In the genomic region with DNA sequence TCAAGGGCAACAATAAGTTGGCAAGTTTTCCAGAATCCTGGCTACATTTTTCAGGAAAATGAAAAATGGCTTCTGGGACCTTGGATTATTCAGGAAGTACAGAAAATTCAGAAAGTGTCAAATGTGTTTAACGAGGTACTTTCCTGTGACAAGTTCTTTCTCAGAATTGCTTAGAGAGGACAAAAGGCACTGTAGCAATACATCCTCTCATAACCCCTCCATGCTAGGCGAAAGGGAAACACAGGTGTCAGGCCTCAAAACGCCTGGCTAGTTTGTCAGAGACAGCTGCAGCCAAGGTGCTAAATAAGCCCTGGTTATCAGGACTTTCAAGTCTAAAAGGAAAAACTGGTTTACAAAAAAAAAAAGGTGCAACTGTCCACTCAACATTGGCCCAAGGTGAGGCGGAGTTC, we compare ENCODE assay signal across 11 cellular contexts.
DNase-seq lines count a peak whose midpoint lies in the region; ATAC-seq and TF ChIP-seq lines count a peak whose summit lies in the region.
"Had no signal": no experiment of that assay in that cellular context is flagged by ENCODE, and none has a peak within 500 bp of the region (broad histone marks: within the 10 kb centered on the region; RNA-seq: fewer than 3 reads in every experiment).

No MANE protein-coding gene starts in this region.

- TF ChIP-seq POLR2A in transverse colon (IDR thresholded peaks at IDR 0.05): no peak

- H3K27me3 ChIP-seq in transverse colon: no peaks in the 10 kb centered on the region
- H3K27me3 ChIP-seq in Karpas-422 (ENCODE audit: low read length): no peaks in the 10 kb centered on the region; the same call in 1 of the 2 replicates
- H3K27me3 ChIP-seq: thyroid gland had no signal

- no peaks in the 10 kb centered on the region for H3K79me2 ChIP-seq in Karpas-422 (ENCODE audit: low read length)

- H2AFZ ChIP-seq in Karpas-422 (ENCODE audit: low read length): no peak overlapping the region
- H2AFZ ChIP-seq: parathyroid adenoma had no signal

- WGBS in transverse colon (ENCODE audit: low coverage in 1 of 2), 2 donors: 67 to 70% methylated on average over 4 of the region's 4 CpGs

- H3K4me3 ChIP-seq in GM12864 (ENCODE audit: low read depth, low read length): no peak overlapping the region
- H3K4me3 ChIP-seq in transverse colon: no peak overlapping the region
- H3K4me3 ChIP-seq in Karpas-422 (ENCODE audit: low read length): no peak overlapping the region
- H3K4me3 ChIP-seq: thyroid gland had no signal

- H3K27ac ChIP-seq in transverse colon (no peak overlapping the region), Karpas-422 (ENCODE audit: low read length) (no peak overlapping the region)
- H3K27ac ChIP-seq: parathyroid adenoma, thyroid gland had no signal

- TF ChIP-seq CTCF in GM12864 (IDR thresholded peaks at IDR 0.05; ENCODE audit: low read depth, low read length, missing control alignments): no peak
- TF ChIP-seq CTCF in transverse colon (IDR thresholded peaks at IDR 0.05): no peak

- H3K9me2 ChIP-seq in Karpas-422 (replicated peaks; ENCODE audit: insufficient read depth, low read length): no peaks in the 10 kb centered on the region

- no peak overlapping the region for H3K4me2 ChIP-seq in Karpas-422 (ENCODE audit: low read depth, low read length, poor library complexity, severe bottlenecking)

- intact Hi-C loops in transverse colon (cut with DNase I; ENCODE audit: low total_unique reads): no loop called here

- DNase-seq in GM12864 (ENCODE audit: low read depth) (peak; percentile 12), dermis blood vessel endothelial cell (peak; percentile 57), GM19240 (ENCODE audit: insufficient read length, low spot score) (no peak), transverse colon (no peak), Karpas-422 (no peak), A172 (ENCODE audit: low spot score) (no peak)
- DNase-seq: IMR-90, thyroid gland had no signal

- TF ChIP-seq EP300 in transverse colon (IDR thresholded peaks at IDR 0.05; ENCODE audit: low read depth): no peak

- in situ Hi-C loops in transverse colon (cut with MboI; ENCODE audit: low pct_ligation_motif_present in 1 of 4, low pct_unique_long_range_greater_than_20kb in 1 of 4, low sequenced_read_pairs in 3 of 4): no loop called here

- peak; percentile 60 for ATAC-seq in GM19397 (IDR thresholded peaks at IDR 0.05; ENCODE audit: unreplicated experiment)
- peak; percentile 95 for ATAC-seq in HG03432 (IDR thresholded peaks at IDR 0.05; ENCODE audit: unreplicated experiment)

- H3K9me3 ChIP-seq in transverse colon (no peaks in the 10 kb centered on the region), Karpas-422 (ENCODE audit: low read length) (no peaks in the 10 kb centered on the region)
- H3K9me3 ChIP-seq: thyroid gland had no signal

- no peak overlapping the region for H3K9ac ChIP-seq in Karpas-422 (ENCODE audit: low read length)
- H3K9ac ChIP-seq: parathyroid adenoma had no signal

- H4K20me1 ChIP-seq in Karpas-422 (ENCODE audit: insufficient read depth, low read depth, low read length): no peaks in the 10 kb centered on the region

- H3K4me1 ChIP-seq in transverse colon (peaks cover 0 to 23% (median 8%) of the 10 kb centered on the region in 4 donors), Karpas-422 (ENCODE audit: low read length) (no peaks in the 10 kb centered on the region)
- H3K4me1 ChIP-seq: parathyroid adenoma had no signal

- H3K36me3 ChIP-seq in transverse colon (peaks cover 0 to 9% (median 0%) of the 10 kb centered on the region in 4 donors), Karpas-422 (ENCODE audit: insufficient read depth, low read length) (no peaks in the 10 kb centered on the region)
- H3K36me3 ChIP-seq: thyroid gland had no signal

Comparison
In these comparisons a context has a peak if more than half of its experiments do, and no peak if none do; other contexts are left out.
1. DNase-seq: peak in GM12864 (single experiment) and dermis blood vessel endothelial cell (single experiment); none in GM19240 (single experiment), transverse colon (single experiment), Karpas-422 (single experiment) and A172 (single experiment).